22 cellular contexts compared by ENCODE assay signal in the genomic region with DNA sequence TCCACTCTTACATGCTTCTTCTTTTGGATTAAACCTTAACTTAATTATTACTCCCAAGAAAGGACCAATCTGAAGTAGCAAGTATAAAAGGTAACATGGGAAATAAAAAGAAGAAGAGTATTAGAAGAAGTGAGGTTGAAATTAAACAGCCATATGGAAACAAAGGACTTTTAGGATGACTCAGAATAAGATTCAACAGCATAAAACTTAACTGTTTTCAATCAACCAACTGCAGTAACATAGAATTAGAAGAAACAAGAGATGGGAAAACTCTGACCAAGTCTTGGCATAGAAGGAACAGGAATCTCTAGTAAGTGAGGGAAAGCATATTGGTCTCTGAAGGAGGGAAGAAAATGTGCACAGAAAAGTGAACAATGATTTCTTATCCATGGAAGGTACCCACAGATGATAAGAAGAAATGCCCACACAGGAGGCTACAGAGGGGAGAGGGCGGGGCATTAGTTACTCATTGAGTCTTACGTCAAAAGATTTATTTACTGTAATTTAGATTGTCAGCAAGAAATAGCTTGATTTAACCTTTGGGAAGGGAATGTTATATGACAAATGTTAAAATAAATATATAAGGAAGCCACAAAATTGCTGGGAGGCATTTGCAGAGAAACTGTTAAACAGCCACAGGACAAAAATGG.
DNase-seq lines count a peak whose midpoint lies in the region; ATAC-seq and TF ChIP-seq lines count a peak whose summit lies in the region.
"Had no signal": no experiment of that assay in that cellular context is flagged by ENCODE, and none has a peak within 500 bp of the region (broad histone marks: within the 10 kb centered on the region; RNA-seq: fewer than 3 reads in every experiment).

No MANE protein-coding gene starts in this region.

- H2BK5ac ChIP-seq in mesenchymal stem cell (ENCODE audit: low read depth, low read length, poor library complexity, severe bottlenecking): no peak overlapping the region

- peak overlapping the region in 1 of 2 donors; percentile 10 for H3K4me3 Mint-ChIP-seq in stimulated activated naive B cell treated with anti-CD40 and anti-IgM and Interleukin-4, amounts not matched to agents 10 μg/mL and 1 μg/mL and 100 μg/mL, for 72 hours
- H3K4me3 Mint-ChIP-seq in activated CD8-positive, alpha-beta T cell treated with anti-CD3 and anti-CD28 coated beads for 36 hours: no peak overlapping the region
- H3K4me3 Mint-ChIP-seq: activated CD4-positive, alpha-beta T cell treated with anti-CD3 and anti-CD28 coated beads, Interleukin-2, amount 10 ng/mL, durations not matched to agents 7 days and 5 days; activated T-helper 17 cell treated with anti-CD3 and anti-CD28 coated beads, Interleukin-2, amount 50 U/mL, for 72 hours; CD4-positive, CD25-positive, alpha-beta regulatory T cell; neural progenitor cell; stimulated activated naive CD8-positive, alpha-beta T cell treated with anti-CD3 and anti-CD28 coated beads, Interleukin-15, amount 100 ng/mL, for 72 hours; T-helper 17 cell had no signal

- no peak for TF ChIP-seq CTCF in fibroblast of lung (conservative IDR thresholded peaks at IDR 0.05 in 1 of 2, IDR thresholded peaks at IDR 0.05 in 1 of 2; ENCODE audit: low read depth in 1 of 2, low read length in 2 of 2)
- TF ChIP-seq CTCF in activated CD8-positive, alpha-beta T cell treated with anti-CD3 and anti-CD28 coated beads for 36 hours (IDR thresholded peaks at IDR 0.05): no peak

- no peak overlapping the region for H2BK120ac ChIP-seq in mesenchymal stem cell (ENCODE audit: low read depth, low read length)

- H3K4me3 ChIP-seq in GM23248 (no peak overlapping the region), fibroblast of lung (replicated peaks in 1 of 4; ENCODE audit: control extremely low read depth in 1 of 4, insufficient read depth in 1 of 4, low read depth in 3 of 4, low read length in 4 of 4) (no peak overlapping the region), mesenchymal stem cell (ENCODE audit: insufficient read depth in 1 of 2, low read depth in 1 of 2, low read length in 2 of 2) (no peak overlapping the region)
- H3K4me3 ChIP-seq: K562, neural progenitor cell, right lobe of liver, thyroid gland had no signal

- H3K4me1 ChIP-seq in GM23248 (ENCODE audit: insufficient read depth): peaks cover 5% of the 10 kb centered on the region
- H3K4me1 ChIP-seq in fibroblast of lung (ENCODE audit: control insufficient read depth, extremely low read depth, insufficient read depth, low read length): no peaks in the 10 kb centered on the region
- H3K4me1 ChIP-seq in mesenchymal stem cell (ENCODE audit: control insufficient read depth, insufficient read depth, low read depth, low read length): no peaks in the 10 kb centered on the region
- H3K4me1 ChIP-seq: neural progenitor cell, right lobe of liver, thyroid gland had no signal

- H4K91ac ChIP-seq in mesenchymal stem cell (ENCODE audit: low read length): no peak overlapping the region

- CTCF ChIA-PET in activated CD8-positive, alpha-beta T cell treated with anti-CD3 and anti-CD28 coated beads for 36 hours (lab: Charles Lee): no interaction called here

- H3K4me2 ChIP-seq in GM23248 (ENCODE audit: unreplicated experiment) (no peak overlapping the region), fibroblast of lung (ENCODE audit: extremely low read depth, insufficient read depth, low read length) (no peak overlapping the region), mesenchymal stem cell (ENCODE audit: low read length, poor library complexity, severe bottlenecking) (no peak overlapping the region)
- H3K4me2 ChIP-seq: neural progenitor cell had no signal

- H3K9me2 ChIP-seq in GM23248 (ENCODE audit: insufficient read depth): no peaks in the 10 kb centered on the region

- 75 to 80% methylated on average over 2 of the region's 2 CpGs for WGBS in GM23248 (ENCODE audit: low coverage in 1 of 2, low lambda C conversion rate in 2 of 2, missing lambda C conversion rate in 2 of 2), 2 experiments
- 92% methylated on average over 2 of the region's 2 CpGs for WGBS in mesenchymal stem cell

- H3K9ac ChIP-seq in GM23248: no peak overlapping the region
- no peak overlapping the region for H3K9ac ChIP-seq in fibroblast of lung (ENCODE audit: insufficient read depth, low read length)
- no peak overlapping the region for H3K9ac ChIP-seq in mesenchymal stem cell (ENCODE audit: low read length)
- H3K9ac ChIP-seq: neural progenitor cell had no signal

- H3K23ac ChIP-seq in mesenchymal stem cell (ENCODE audit: low read length in 2 of 2): no peak overlapping the region

- H2AFZ ChIP-seq in GM23248 (no peak overlapping the region), fibroblast of lung (ENCODE audit: low read length) (no peak overlapping the region), mesenchymal stem cell (ENCODE audit: low read depth, low read length) (no peak overlapping the region)

- H3K14ac ChIP-seq in mesenchymal stem cell (ENCODE audit: low read length in 2 of 2): no peak overlapping the region

- H3K27me3 Mint-ChIP-seq in stimulated activated naive B cell treated with anti-CD40 and anti-IgM and Interleukin-4, amounts not matched to agents 10 μg/mL and 1 μg/mL and 100 μg/mL, for 72 hours: no peaks in the 10 kb centered on the region
- peaks cover 4% of the 10 kb centered on the region for H3K27me3 Mint-ChIP-seq in activated CD8-positive, alpha-beta T cell treated with anti-CD3 and anti-CD28 coated beads for 36 hours
- H3K27me3 Mint-ChIP-seq: CD4-positive, CD25-positive, alpha-beta regulatory T cell; stimulated activated naive CD8-positive, alpha-beta T cell treated with anti-CD3 and anti-CD28 coated beads, Interleukin-15, amount 100 ng/mL, for 72 hours had no signal

- H3K9me3 Mint-ChIP-seq in stimulated activated naive B cell treated with anti-CD40 and anti-IgM and Interleukin-4, amounts not matched to agents 10 μg/mL and 1 μg/mL and 100 μg/mL, for 72 hours: peaks cover 2 to 5% of the 10 kb centered on the region in 2 donors
- no peaks in the 10 kb centered on the region for H3K9me3 Mint-ChIP-seq in activated CD8-positive, alpha-beta T cell treated with anti-CD3 and anti-CD28 coated beads for 36 hours
- H3K9me3 Mint-ChIP-seq: activated CD4-positive, alpha-beta T cell treated with anti-CD3 and anti-CD28 coated beads, Interleukin-2, amount 10 ng/mL, durations not matched to agents 7 days and 5 days; activated naive CD4-positive, alpha-beta T cell treated with anti-CD3 and anti-CD28 coated beads, Interleukin-2, amount 50 U/mL, for 72 hours; activated T-helper 17 cell treated with anti-CD3 and anti-CD28 coated beads, Interleukin-2, amount 50 U/mL, for 72 hours; neural progenitor cell; stimulated activated naive CD8-positive, alpha-beta T cell treated with anti-CD3 and anti-CD28 coated beads, Interleukin-15, amount 100 ng/mL, for 72 hours had no signal

- H2BK15ac ChIP-seq in mesenchymal stem cell (ENCODE audit: low read depth, poor library complexity, severe bottlenecking): no peak overlapping the region

- H4K20me1 ChIP-seq in GM23248 (ENCODE audit: insufficient read depth) (no peaks in the 10 kb centered on the region), fibroblast of lung (ENCODE audit: control insufficient read depth, extremely low read depth, insufficient read depth, low read length) (no peaks in the 10 kb centered on the region)

- no peak overlapping the region for H3K18ac ChIP-seq in mesenchymal stem cell (ENCODE audit: low read depth in 1 of 2, low read length in 2 of 2)

- H3K27me3 ChIP-seq in GM23248 (replicated peaks; ENCODE audit: insufficient read depth): no peaks in the 10 kb centered on the region
- H3K27me3 ChIP-seq in fibroblast of lung (ENCODE audit: control insufficient read depth, insufficient read depth, low read length): no peaks in the 10 kb centered on the region
- H3K27me3 ChIP-seq in mesenchymal stem cell (ENCODE audit: control insufficient read depth in 1 of 2, insufficient read depth in 1 of 2, low read length in 2 of 2): no peaks in the 10 kb centered on the region
- H3K27me3 ChIP-seq: neural progenitor cell, right lobe of liver, thyroid gland had no signal

- peak overlapping the region; percentile 72 for H3K27ac Mint-ChIP-seq in stimulated activated naive B cell treated with anti-CD40 and anti-IgM and Interleukin-4, amounts not matched to agents 10 μg/mL and 1 μg/mL and 100 μg/mL, for 72 hours
- H3K27ac Mint-ChIP-seq in activated CD8-positive, alpha-beta T cell treated with anti-CD3 and anti-CD28 coated beads for 36 hours: no peak overlapping the region
- H3K27ac Mint-ChIP-seq: activated CD4-positive, alpha-beta T cell treated with anti-CD3 and anti-CD28 coated beads, Interleukin-2, amount 10 ng/mL, durations not matched to agents 7 days and 5 days; activated naive CD4-positive, alpha-beta T cell treated with anti-CD3 and anti-CD28 coated beads, Interleukin-2, amount 50 U/mL, for 72 hours; activated T-helper 17 cell treated with anti-CD3 and anti-CD28 coated beads, Interleukin-2, amount 50 U/mL, for 72 hours; CD4-positive, CD25-positive, alpha-beta regulatory T cell; neural progenitor cell; stimulated activated naive CD8-positive, alpha-beta T cell treated with anti-CD3 and anti-CD28 coated beads, Interleukin-15, amount 100 ng/mL, for 72 hours; T-helper 17 cell had no signal

- peak; percentile 15 for DNase-seq in GM23248
- DNase-seq in fibroblast of lung (ENCODE audit: low read depth in 2 of 2): peak; percentile 10 to 60
- DNase-seq in stimulated activated naive B cell treated with anti-CD40 and anti-IgM and Interleukin-4, amounts not matched to agents 10 μg/mL and 1 μg/mL and 100 μg/mL, for 72 hours: no peak
- DNase-seq in activated CD8-positive, alpha-beta T cell treated with anti-CD3 and anti-CD28 coated beads for 36 hours: no peak
- no peak for DNase-seq in mesenchymal stem cell
- DNase-seq: activated CD4-positive, alpha-beta T cell treated with anti-CD3 and anti-CD28 coated beads, Interleukin-2, amount 10 ng/mL, durations not matched to agents 7 days and 5 days; activated CD8-positive, alpha-beta memory T cell treated with anti-CD3 and anti-CD28 coated beads, Interleukin-2, amount 50 U/mL, for 4 hours; CD4-positive, CD25-positive, alpha-beta regulatory T cell; DMS 273 treated with DMSO at 0.1 percent for 48 hours; effector CD4-positive, alpha-beta T cell; NCI-H1436 treated with DMSO at 0.1 percent for 48 hours; NCI-H524 treated with DMSO at 0.1 percent for 48 hours; right lobe of liver; stimulated activated naive CD8-positive, alpha-beta T cell treated with anti-CD3 and anti-CD28 coated beads, Interleukin-15, amount 100 ng/mL, for 72 hours; T-helper 17 cell; thyroid gland had no signal

- 0 out of 2 replicates have a peak, but pooled peaks cover 6% of the 10 kb centered on the region for H3F3A ChIP-seq in GM23248 (ENCODE audit: insufficient read depth)

- no peak overlapping the region for H3K4ac ChIP-seq in mesenchymal stem cell (ENCODE audit: low read depth in 1 of 2, low read length in 2 of 2)

- ATAC-seq in SK-N-SH treated with all-trans-retinoic acid at 6 μM for 48 hours: peak; percentile 76
- peak; percentile 44 to 66 for ATAC-seq in stimulated activated naive B cell treated with anti-CD40 and anti-IgM and Interleukin-4, amounts not matched to agents 10 μg/mL and 1 μg/mL and 100 μg/mL, for 72 hours (replicated peaks)
- ATAC-seq in GM18519 (IDR thresholded peaks at IDR 0.05; ENCODE audit: low FRiP score, unreplicated experiment): no peak
- ATAC-seq in activated CD8-positive, alpha-beta T cell treated with anti-CD3 and anti-CD28 coated beads for 36 hours: no peak
- ATAC-seq: activated naive CD4-positive, alpha-beta T cell treated with anti-CD3 and anti-CD28 coated beads, Interleukin-2, amount 50 U/mL, for 72 hours; activated T-helper 17 cell treated with anti-CD3 and anti-CD28 coated beads, Interleukin-2, amount 50 U/mL, for 72 hours; K562; right lobe of liver; stimulated activated naive CD8-positive, alpha-beta T cell treated with anti-CD3 and anti-CD28 coated beads, Interleukin-15, amount 100 ng/mL, for 72 hours; T-helper 17 cell had no signal

- no peaks in the 10 kb centered on the region for H3K36me3 ChIP-seq in GM23248 (ENCODE audit: low read depth)
- no peaks in the 10 kb centered on the region for H3K36me3 ChIP-seq in fibroblast of lung (ENCODE audit: control insufficient read depth, insufficient read depth, low read length)
- H3K36me3 ChIP-seq in mesenchymal stem cell (ENCODE audit: control insufficient read depth in 1 of 2, insufficient read depth in 2 of 2, low read depth in 1 of 2, low read length in 2 of 2): no peaks in the 10 kb centered on the region
- H3K36me3 ChIP-seq: neural progenitor cell, right lobe of liver, thyroid gland had no signal

- H2BK12ac ChIP-seq in mesenchymal stem cell (ENCODE audit: low read length in 2 of 2): no peak overlapping the region

- peaks cover 37 to 53% of the 10 kb centered on the region in 2 donors for H3K4me1 Mint-ChIP-seq in stimulated activated naive B cell treated with anti-CD40 and anti-IgM and Interleukin-4, amounts not matched to agents 10 μg/mL and 1 μg/mL and 100 μg/mL, for 72 hours
- H3K4me1 Mint-ChIP-seq in activated CD8-positive, alpha-beta T cell treated with anti-CD3 and anti-CD28 coated beads for 36 hours (ENCODE audit: low read depth): no peaks in the 10 kb centered on the region
- H3K4me1 Mint-ChIP-seq: activated T-helper 17 cell treated with anti-CD3 and anti-CD28 coated beads, Interleukin-2, amount 50 U/mL, for 72 hours; CD4-positive, CD25-positive, alpha-beta regulatory T cell; neural progenitor cell; stimulated activated naive CD8-positive, alpha-beta T cell treated with anti-CD3 and anti-CD28 coated beads, Interleukin-15, amount 100 ng/mL, for 72 hours had no signal

- no peak overlapping the region for H4K8ac ChIP-seq in mesenchymal stem cell (ENCODE audit: low read length)

- H3K79me2 ChIP-seq in GM23248 (ENCODE audit: insufficient read depth) (no peaks in the 10 kb centered on the region), fibroblast of lung (ENCODE audit: control insufficient read depth, insufficient read depth, low read length) (no peaks in the 10 kb centered on the region)

- H2AK5ac ChIP-seq in mesenchymal stem cell (ENCODE audit: low read length, severe bottlenecking): no peak overlapping the region

- H3K36me3 Mint-ChIP-seq in stimulated activated naive B cell treated with anti-CD40 and anti-IgM and Interleukin-4, amounts not matched to agents 10 μg/mL and 1 μg/mL and 100 μg/mL, for 72 hours: peaks cover 28 to 50% of the 10 kb centered on the region in 2 donors
- no peaks in the 10 kb centered on the region for H3K36me3 Mint-ChIP-seq in activated CD8-positive, alpha-beta T cell treated with anti-CD3 and anti-CD28 coated beads for 36 hours (ENCODE audit: low read depth)
- H3K36me3 Mint-ChIP-seq: activated naive CD4-positive, alpha-beta T cell treated with anti-CD3 and anti-CD28 coated beads, Interleukin-2, amount 50 U/mL, for 72 hours; CD4-positive, CD25-positive, alpha-beta regulatory T cell; neural progenitor cell had no signal

- POLR2A ChIA-PET in activated CD8-positive, alpha-beta T cell treated with anti-CD3 and anti-CD28 coated beads for 36 hours (lab: Charles Lee): no interaction called here

- no peaks in the 10 kb centered on the region for H3K9me3 ChIP-seq in GM23248 (ENCODE audit: low read depth)
- H3K9me3 ChIP-seq in fibroblast of lung (ENCODE audit: control insufficient read depth, insufficient read depth, low read depth, low read length): no peaks in the 10 kb centered on the region
- H3K9me3 ChIP-seq in mesenchymal stem cell (ENCODE audit: control insufficient read depth, low read length): no peaks in the 10 kb centered on the region
- H3K9me3 ChIP-seq: right lobe of liver, thyroid gland had no signal

- in situ Hi-C loops in GM23248 (cut with MboI): no loop called here

- H3K79me1 ChIP-seq in mesenchymal stem cell (replicated peaks; ENCODE audit: low read length, poor library complexity, severe bottlenecking): no peaks in the 10 kb centered on the region

- H3K27ac ChIP-seq in GM23248 (no peak overlapping the region), fibroblast of lung (ENCODE audit: insufficient read depth, low read length) (no peak overlapping the region), mesenchymal stem cell (ENCODE audit: low read length, poor library complexity, severe bottlenecking) (no peak overlapping the region)
- H3K27ac ChIP-seq: neural progenitor cell, right lobe of liver, thyroid gland had no signal

- intact Hi-C loops in activated CD8-positive, alpha-beta T cell treated with anti-CD3 and anti-CD28 coated beads for 36 hours (cut with micrococcal nuclease): no loop called here

Comparison
In these comparisons a context has a peak if more than half of its experiments do, and no peak if none do; other contexts are left out.
1. DNase-seq: peak in GM23248 (single experiment) and fibroblast of lung (2 of 2); none in stimulated activated naive B cell treated with anti-CD40 and anti-IgM and Interleukin-4, amounts not matched to agents 10 μg/mL and 1 μg/mL and 100 μg/mL, for 72 hours (single experiment), activated CD8-positive, alpha-beta T cell treated with anti-CD3 and anti-CD28 coated beads for 36 hours (single experiment) and mesenchymal stem cell (single experiment).
2. ATAC-seq: peak in SK-N-SH treated with all-trans-retinoic acid at 6 μM for 48 hours (single experiment) and stimulated activated naive B cell treated with anti-CD40 and anti-IgM and Interleukin-4, amounts not matched to agents 10 μg/mL and 1 μg/mL and 100 μg/mL, for 72 hours (2 of 2); none in GM18519 (single experiment) and activated CD8-positive, alpha-beta T cell treated with anti-CD3 and anti-CD28 coated beads for 36 hours (single experiment).